8 cellular contexts compared by ENCODE assay signal in the genomic region with DNA sequence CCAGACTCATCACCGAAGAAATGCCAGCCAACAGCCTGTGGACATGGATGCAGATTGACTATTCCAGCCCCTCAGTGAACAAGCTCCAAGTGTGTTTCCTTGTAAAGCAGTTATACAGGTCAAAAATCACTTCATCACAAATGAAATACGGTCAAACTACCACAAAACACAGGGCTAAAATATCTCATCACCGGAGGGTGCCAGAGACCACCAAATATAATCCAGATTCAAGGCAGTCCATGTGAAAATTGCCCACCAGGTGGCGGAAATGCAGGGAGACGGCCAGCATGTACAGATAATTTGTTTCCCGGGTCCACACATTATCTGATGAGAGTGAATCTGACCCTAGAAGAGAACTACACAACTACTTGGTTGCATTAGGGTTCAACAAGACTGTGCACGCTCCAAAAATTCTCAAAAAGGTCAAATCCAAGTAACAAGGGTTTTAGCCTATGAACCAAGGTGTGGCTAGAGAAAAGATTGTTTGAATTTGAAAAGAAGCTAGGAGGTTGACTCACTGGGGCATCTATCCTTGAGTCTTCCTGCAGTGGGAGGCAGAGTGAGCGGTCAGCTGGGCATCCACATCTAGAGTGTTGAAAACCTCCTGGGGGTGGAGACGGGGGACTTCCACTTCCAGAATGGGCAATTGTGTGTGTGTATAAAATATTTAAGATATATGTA.
A peak's percentile ranks its signal among the peaks of the same experiment; 100 is the strongest.
DNase-seq lines count a peak whose midpoint lies in the region; ATAC-seq and TF ChIP-seq lines count a peak whose summit lies in the region.

No MANE protein-coding gene starts in this region.

- H3K36me3 Mint-ChIP-seq in WTC11 = peaks cover 5% of the 10 kb centered on the region; the same call in 1 of the 2 replicates

- H3K4me3 Mint-ChIP-seq in WTC11 = no peak overlapping the region

- peaks cover 9% of the 10 kb centered on the region for H3K4me1 Mint-ChIP-seq in WTC11

- CTCF ChIA-PET in WTC11 (lab: Charles Lee) = interaction anchor here (0.5 to 6.1 kb wide), 106 partner anchors 9 to 804 kb away, joined by 3 to 258 read pairs (median 4); a partner anchor contains a TSS

- H3K27ac Mint-ChIP-seq in WTC11 = no peak overlapping the region

- H3K9me3 Mint-ChIP-seq in WTC11 = peaks cover 29% of the 10 kb centered on the region

- peak; percentile 28 for DNase-seq in NK-92 treated with Interleukin-12 subunit alpha and Interleukin-12 subunit beta, amount 100 ng/mL, for 24 hours (lab: John Stamatoyannopoulos, UW)
- no peak for DNase-seq in NK-92 (lab: John Stamatoyannopoulos, UW; ENCODE audit: unreplicated experiment)
- DNase-seq in NCI-H2196 (lab: John Stamatoyannopoulos, UW; ENCODE audit: unreplicated experiment) = peak; percentile 57
- peak; percentile 84 for DNase-seq in WTC11 (ENCODE audit: low spot score)
- peak; percentile 52 for DNase-seq in central memory CD4-positive, alpha-beta T cell
- peak; percentile 93 for DNase-seq in left kidney (ENCODE audit: low read depth, low spot score)
- DNase-seq in stimulated activated CD4-positive, alpha-beta T cell treated with anti-CD3 and anti-CD28 coated beads, TNF-alpha, amount 100 ng/mL, for 4 hours (ENCODE audit: low read depth in 3 of 3) = peak; percentile 29 to 43 (median 38)

- no peak for TF ChIP-seq POLR2A in GM18505 (IDR thresholded peaks at IDR 0.05; ENCODE audit: borderline replicate concordance, extremely low read depth, insufficient read depth, insufficient read length)

- ATAC-seq in WTC11 = peak; percentile 34
- ATAC-seq in GM18505 (IDR thresholded peaks at IDR 0.05; ENCODE audit: unreplicated experiment) = no peak

- peaks cover 52% of the 10 kb centered on the region for H3K27me3 Mint-ChIP-seq in WTC11 (ENCODE audit: low read depth)

- peak; percentile 83 for TF ChIP-seq CTCF in WTC11 (IDR thresholded peaks at IDR 0.05)

- POLR2A ChIA-PET in WTC11 (lab: Charles Lee) = interaction anchor here (0.7 kb wide), 2 partner anchors 164 to 169 kb away, joined by 3 read pairs; no protein-coding TSS in a partner anchor

TF ChIP-seq in WTC11, 78 proteins besides CTCF, POLR2A, EP300 and RAD21:
- TF ChIP-seq, protein P1, sequence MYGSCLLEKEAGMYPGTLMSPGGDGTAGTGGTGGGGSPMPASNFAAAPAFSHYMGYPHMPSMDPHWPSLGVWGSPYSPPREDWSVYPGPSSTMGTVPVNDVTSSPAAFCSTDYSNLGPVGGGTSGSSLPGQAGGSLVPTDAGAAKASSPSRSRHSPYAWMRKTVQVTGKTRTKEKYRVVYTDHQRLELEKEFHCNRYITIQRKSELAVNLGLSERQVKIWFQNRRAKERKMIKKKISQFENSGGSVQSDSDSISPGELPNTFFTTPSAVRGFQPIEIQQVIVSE (CRISPR knock-in tag; IDR thresholded peaks at IDR 0.05; ENCODE audit: borderline replicate concordance) = no peak
- no peak for TF ChIP-seq RELA (CRISPR knock-in tag; IDR thresholded peaks at IDR 0.05; ENCODE audit: borderline replicate concordance)
- no peak for TF ChIP-seq NFE2L1 (CRISPR knock-in tag; IDR thresholded peaks at IDR 0.05)
- no peak for TF ChIP-seq NFYB (CRISPR knock-in tag; conservative IDR thresholded peaks at IDR 0.05; ENCODE audit: low read depth)
- TF ChIP-seq OVOL2 (CRISPR knock-in tag; IDR thresholded peaks at IDR 0.05; ENCODE audit: borderline replicate concordance) = no peak
- TF ChIP-seq NR3C1 (CRISPR knock-in tag; conservative IDR thresholded peaks at IDR 0.05; ENCODE audit: low read depth) = no peak
- no peak for TF ChIP-seq GTF2I (CRISPR knock-in tag; conservative IDR thresholded peaks at IDR 0.05)
- no peak for TF ChIP-seq MYBL2 (CRISPR knock-in tag; IDR thresholded peaks at IDR 0.05)
